In the genomic region with DNA sequence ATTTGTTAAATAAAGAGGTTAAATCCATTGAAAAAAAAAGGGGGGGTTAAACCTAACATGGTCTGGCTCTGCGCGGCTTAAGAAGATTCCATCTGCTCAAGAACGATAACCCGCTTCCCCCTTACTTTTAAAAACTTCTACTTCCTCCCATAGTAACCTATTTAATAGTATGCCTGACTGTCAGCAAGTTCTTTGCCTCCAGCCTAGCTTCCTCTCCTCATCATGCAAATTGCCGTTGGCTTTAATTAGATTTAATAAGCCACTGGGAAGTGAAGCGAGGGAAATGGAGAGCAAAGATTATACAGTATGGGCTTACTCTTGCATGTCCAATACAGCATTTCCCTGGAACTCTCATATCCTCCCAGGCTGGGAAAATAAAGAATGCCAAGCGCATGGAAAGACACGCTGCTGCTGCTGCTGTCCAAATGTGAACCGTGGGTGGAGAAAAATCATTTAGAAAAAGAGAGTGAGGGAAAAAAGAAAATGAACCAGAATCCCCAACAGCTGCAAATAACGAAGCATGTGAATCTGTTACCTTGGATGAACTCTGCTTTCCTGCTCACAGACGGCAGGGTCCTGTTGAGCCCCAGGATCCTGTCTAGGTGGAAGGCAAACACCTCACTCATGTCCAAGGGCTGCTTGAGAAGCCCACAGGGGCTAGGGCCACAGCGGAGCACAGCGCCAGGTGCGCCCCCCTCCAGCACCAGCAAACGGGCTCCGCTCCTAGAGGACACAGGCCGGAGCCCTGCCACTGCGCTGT, we compare ENCODE assay signal across 9 cellular contexts. TPM values are rescaled to one million over a fixed set of nuclear protein-coding genes. Genes with fewer than 3 reads are reported as not detected.
DNase-seq lines count a peak whose midpoint lies in the region; ATAC-seq and TF ChIP-seq lines count a peak whose summit lies in the region.
"Had no signal": no experiment of that assay in that cellular context is flagged by ENCODE, and none has a peak within 500 bp of the region (broad histone marks: within the 10 kb centered on the region; RNA-seq: fewer than 3 reads in every experiment).

No MANE protein-coding gene starts in this region.

- ATAC-seq in HG03108 (IDR thresholded peaks at IDR 0.05; ENCODE audit: unreplicated experiment) = no peak

- H3K27me3 ChIP-seq in colonic mucosa = no peaks in the 10 kb centered on the region
- H3K27me3 ChIP-seq in muscle layer of duodenum (ENCODE audit: low read depth, low read length) = no peaks in the 10 kb centered on the region

- H3K27ac ChIP-seq in colonic mucosa = peak overlapping the region; percentile 62
- peak overlapping the region; percentile 88 for H3K27ac ChIP-seq in muscle layer of duodenum (ENCODE audit: low read length)

- TF ChIP-seq CTCF in colonic mucosa (IDR thresholded peaks at IDR 0.05) = no peak

- intact Hi-C loops in colonic mucosa (cut with DNase I) = loop anchor here (5.0 kb wide), 1 partner anchor 178 kb away; no protein-coding TSS in a partner anchor

- H3K4me1 ChIP-seq in colonic mucosa (peaks cover 4% of the 10 kb centered on the region), muscle layer of duodenum (ENCODE audit: control insufficient read depth in 1 of 2, insufficient read depth in 2 of 2, low read length in 2 of 2) (peaks cover 9 to 17% of the 10 kb centered on the region in 2 donors)

- H3K36me3 ChIP-seq in colonic mucosa (no peaks in the 10 kb centered on the region), muscle layer of duodenum (ENCODE audit: control insufficient read depth in 1 of 2, insufficient read depth in 2 of 2, low read length in 2 of 2) (no peaks in the 10 kb centered on the region)

- H3K9ac ChIP-seq in colonic mucosa (ENCODE audit: low read depth in 2 of 2, low read length in 2 of 2) = peak overlapping the region; percentile 46 to 60

- DNase-seq in AG08395 (ENCODE audit: low spot score) = peak; percentile 31
- DNase-seq in LHCN-M2 (ENCODE audit: low read depth) = peak; percentile 75
- DNase-seq in colonic mucosa = no peak
- no peak for DNase-seq in activated gamma-delta T cell (lab: John Stamatoyannopoulos, UW)
- no peak for DNase-seq in globus pallidus (ENCODE audit: low spot score)
- DNase-seq in activated effector memory CD4-positive, alpha-beta T cell treated with anti-CD3 and anti-CD28 coated beads, Interleukin-2, amount 50 U/mL, for 16 hours = no peak

- H3K9me3 ChIP-seq in colonic mucosa (no peaks in the 10 kb centered on the region), muscle layer of duodenum (ENCODE audit: control insufficient read depth in 1 of 2, low read length in 2 of 2) (no peaks in the 10 kb centered on the region)

- peak overlapping the region; percentile 36 for H3K4me3 ChIP-seq in colonic mucosa
- peak overlapping the region; percentile 68 to 78 for H3K4me3 ChIP-seq in muscle layer of duodenum (ENCODE audit: low read depth in 1 of 2, low read length in 2 of 2)

RNA-seq across cellular contexts. Expression of gene GASK1B, which starts 2.7 kb away (rescaled TPM):
- total RNA-seq in LHCN-M2 (2014; rRNA removed) = 54.4 and 60.4 TPM in 2 replicates
- polyA plus RNA-seq in LHCN-M2 (2012) = 19.6 TPM
- total RNA-seq in colonic mucosa = 10 to 100 TPM; 13.6 to 18.0 TPM

RNA-seq across cellular contexts. Expression of gene TMEM144, which starts 40.2 kb away (rescaled TPM):
- total RNA-seq in LHCN-M2 (2014; rRNA removed) (6.2 and 7.9 TPM in 2 replicates), colonic mucosa (10 to 100 TPM; 18.3 to 28.6 TPM)
- 1.7 TPM for polyA plus RNA-seq in LHCN-M2 (2012)
- total RNA-seq: HT1080 had no signal

Comparison
In these comparisons a context has a peak if more than half of its experiments do, and no peak if none do; other contexts are left out.
1. DNase-seq: peak in AG08395 (single experiment) and LHCN-M2 (single experiment); none in colonic mucosa (single experiment), activated gamma-delta T cell (single experiment), globus pallidus (single experiment) and activated effector memory CD4-positive, alpha-beta T cell treated with anti-CD3 and anti-CD28 coated beads, Interleukin-2, amount 50 U/mL, for 16 hours (single experiment).